Comparison of ENCODE assay signal across 1 cellular context in the genomic region with DNA sequence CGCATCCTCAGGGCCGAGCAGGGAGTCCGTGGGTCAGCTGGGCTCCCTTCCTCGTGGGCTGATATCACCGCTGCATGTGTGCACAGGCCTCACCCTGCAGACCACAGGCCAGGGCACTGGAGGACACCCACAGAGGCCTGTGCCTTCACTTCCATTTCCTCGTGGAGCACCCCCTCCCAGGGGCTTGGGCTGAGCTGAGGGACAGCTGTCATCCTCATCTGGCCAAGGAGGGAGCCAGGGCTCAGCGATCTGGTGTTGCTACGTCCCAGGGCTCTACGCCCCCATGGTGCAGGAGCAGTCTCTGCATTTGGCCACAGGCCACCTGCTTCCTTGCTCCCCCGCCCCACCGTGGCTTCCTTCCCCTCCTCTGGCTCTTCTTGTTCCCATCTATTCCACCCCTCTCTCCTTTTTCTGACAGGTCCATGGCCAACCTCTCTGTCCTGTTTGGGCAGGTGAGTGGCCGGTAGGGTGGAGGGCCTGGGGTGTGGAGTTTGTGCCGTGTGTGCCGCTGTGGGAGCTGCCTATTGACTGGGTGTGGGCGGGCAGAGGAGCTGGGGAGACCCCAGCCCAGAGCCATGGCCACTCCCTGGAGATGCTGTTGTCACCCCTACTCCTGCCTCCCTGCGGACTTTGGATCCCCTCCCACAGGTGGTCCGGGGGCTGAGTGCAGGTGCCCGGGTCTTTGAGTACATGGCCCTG.
TF ChIP-seq lines count a peak whose summit lies in the region.

No MANE protein-coding gene starts in this region.

TF ChIP-seq in K562, 482 proteins besides CTCF, POLR2A, EP300 and RAD21 (continued from another document and continues in another):
- TF ChIP-seq, protein P1, sequence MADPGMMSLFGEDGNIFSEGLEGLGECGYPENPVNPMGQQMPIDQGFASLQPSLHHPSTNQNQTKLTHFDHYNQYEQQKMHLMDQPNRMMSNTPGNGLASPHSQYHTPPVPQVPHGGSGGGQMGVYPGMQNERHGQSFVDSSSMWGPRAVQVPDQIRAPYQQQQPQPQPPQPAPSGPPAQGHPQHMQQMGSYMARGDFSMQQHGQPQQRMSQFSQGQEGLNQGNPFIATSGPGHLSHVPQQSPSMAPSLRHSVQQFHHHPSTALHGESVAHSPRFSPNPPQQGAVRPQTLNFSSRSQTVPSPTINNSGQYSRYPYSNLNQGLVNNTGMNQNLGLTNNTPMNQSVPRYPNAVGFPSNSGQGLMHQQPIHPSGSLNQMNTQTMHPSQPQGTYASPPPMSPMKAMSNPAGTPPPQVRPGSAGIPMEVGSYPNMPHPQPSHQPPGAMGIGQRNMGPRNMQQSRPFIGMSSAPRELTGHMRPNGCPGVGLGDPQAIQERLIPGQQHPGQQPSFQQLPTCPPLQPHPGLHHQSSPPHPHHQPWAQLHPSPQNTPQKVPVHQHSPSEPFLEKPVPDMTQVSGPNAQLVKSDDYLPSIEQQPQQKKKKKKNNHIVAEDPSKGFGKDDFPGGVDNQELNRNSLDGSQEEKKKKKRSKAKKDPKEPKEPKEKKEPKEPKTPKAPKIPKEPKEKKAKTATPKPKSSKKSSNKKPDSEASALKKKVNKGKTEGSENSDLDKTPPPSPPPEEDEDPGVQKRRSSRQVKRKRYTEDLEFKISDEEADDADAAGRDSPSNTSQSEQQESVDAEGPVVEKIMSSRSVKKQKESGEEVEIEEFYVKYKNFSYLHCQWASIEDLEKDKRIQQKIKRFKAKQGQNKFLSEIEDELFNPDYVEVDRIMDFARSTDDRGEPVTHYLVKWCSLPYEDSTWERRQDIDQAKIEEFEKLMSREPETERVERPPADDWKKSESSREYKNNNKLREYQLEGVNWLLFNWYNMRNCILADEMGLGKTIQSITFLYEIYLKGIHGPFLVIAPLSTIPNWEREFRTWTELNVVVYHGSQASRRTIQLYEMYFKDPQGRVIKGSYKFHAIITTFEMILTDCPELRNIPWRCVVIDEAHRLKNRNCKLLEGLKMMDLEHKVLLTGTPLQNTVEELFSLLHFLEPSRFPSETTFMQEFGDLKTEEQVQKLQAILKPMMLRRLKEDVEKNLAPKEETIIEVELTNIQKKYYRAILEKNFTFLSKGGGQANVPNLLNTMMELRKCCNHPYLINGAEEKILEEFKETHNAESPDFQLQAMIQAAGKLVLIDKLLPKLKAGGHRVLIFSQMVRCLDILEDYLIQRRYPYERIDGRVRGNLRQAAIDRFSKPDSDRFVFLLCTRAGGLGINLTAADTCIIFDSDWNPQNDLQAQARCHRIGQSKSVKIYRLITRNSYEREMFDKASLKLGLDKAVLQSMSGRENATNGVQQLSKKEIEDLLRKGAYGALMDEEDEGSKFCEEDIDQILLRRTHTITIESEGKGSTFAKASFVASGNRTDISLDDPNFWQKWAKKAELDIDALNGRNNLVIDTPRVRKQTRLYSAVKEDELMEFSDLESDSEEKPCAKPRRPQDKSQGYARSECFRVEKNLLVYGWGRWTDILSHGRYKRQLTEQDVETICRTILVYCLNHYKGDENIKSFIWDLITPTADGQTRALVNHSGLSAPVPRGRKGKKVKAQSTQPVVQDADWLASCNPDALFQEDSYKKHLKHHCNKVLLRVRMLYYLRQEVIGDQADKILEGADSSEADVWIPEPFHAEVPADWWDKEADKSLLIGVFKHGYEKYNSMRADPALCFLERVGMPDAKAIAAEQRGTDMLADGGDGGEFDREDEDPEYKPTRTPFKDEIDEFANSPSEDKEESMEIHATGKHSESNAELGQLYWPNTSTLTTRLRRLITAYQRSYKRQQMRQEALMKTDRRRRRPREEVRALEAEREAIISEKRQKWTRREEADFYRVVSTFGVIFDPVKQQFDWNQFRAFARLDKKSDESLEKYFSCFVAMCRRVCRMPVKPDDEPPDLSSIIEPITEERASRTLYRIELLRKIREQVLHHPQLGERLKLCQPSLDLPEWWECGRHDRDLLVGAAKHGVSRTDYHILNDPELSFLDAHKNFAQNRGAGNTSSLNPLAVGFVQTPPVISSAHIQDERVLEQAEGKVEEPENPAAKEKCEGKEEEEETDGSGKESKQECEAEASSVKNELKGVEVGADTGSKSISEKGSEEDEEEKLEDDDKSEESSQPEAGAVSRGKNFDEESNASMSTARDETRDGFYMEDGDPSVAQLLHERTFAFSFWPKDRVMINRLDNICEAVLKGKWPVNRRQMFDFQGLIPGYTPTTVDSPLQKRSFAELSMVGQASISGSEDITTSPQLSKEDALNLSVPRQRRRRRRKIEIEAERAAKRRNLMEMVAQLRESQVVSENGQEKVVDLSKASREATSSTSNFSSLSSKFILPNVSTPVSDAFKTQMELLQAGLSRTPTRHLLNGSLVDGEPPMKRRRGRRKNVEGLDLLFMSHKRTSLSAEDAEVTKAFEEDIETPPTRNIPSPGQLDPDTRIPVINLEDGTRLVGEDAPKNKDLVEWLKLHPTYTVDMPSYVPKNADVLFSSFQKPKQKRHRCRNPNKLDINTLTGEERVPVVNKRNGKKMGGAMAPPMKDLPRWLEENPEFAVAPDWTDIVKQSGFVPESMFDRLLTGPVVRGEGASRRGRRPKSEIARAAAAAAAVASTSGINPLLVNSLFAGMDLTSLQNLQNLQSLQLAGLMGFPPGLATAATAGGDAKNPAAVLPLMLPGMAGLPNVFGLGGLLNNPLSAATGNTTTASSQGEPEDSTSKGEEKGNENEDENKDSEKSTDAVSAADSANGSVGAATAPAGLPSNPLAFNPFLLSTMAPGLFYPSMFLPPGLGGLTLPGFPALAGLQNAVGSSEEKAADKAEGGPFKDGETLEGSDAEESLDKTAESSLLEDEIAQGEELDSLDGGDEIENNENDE (IDR thresholded peaks at IDR 0.05; ENCODE audit: low read depth, low read length) = no peak
- TF ChIP-seq RUNX1 (IDR thresholded peaks at IDR 0.05; ENCODE audit: low read depth) = 0 out of 2 replicates have a peak, but pooled peaks have one; percentile 64
- TF ChIP-seq MTA2 (IDR thresholded peaks at IDR 0.05; ENCODE audit: low read depth) = no peak
- TF ChIP-seq ZNF785 (CRISPR knock-in tag; IDR thresholded peaks at IDR 0.05) = no peak
- peak; percentile 24; the same call in 1 of the 2 replicates for TF ChIP-seq ERF (CRISPR knock-in tag; IDR thresholded peaks at IDR 0.05)
- TF ChIP-seq, protein P2, sequence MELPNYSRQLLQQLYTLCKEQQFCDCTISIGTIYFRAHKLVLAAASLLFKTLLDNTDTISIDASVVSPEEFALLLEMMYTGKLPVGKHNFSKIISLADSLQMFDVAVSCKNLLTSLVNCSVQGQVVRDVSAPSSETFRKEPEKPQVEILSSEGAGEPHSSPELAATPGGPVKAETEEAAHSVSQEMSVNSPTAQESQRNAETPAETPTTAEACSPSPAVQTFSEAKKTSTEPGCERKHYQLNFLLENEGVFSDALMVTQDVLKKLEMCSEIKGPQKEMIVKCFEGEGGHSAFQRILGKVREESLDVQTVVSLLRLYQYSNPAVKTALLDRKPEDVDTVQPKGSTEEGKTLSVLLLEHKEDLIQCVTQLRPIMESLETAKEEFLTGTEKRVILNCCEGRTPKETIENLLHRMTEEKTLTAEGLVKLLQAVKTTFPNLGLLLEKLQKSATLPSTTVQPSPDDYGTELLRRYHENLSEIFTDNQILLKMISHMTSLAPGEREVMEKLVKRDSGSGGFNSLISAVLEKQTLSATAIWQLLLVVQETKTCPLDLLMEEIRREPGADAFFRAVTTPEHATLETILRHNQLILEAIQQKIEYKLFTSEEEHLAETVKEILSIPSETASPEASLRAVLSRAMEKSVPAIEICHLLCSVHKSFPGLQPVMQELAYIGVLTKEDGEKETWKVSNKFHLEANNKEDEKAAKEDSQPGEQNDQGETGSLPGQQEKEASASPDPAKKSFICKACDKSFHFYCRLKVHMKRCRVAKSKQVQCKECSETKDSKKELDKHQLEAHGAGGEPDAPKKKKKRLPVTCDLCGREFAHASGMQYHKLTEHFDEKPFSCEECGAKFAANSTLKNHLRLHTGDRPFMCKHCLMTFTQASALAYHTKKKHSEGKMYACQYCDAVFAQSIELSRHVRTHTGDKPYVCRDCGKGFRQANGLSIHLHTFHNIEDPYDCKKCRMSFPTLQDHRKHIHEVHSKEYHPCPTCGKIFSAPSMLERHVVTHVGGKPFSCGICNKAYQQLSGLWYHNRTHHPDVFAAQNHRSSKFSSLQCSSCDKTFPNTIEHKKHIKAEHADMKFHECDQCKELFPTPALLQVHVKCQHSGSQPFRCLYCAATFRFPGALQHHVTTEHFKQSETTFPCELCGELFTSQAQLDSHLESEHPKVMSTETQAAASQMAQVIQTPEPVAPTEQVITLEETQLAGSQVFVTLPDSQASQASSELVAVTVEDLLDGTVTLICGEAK (IDR thresholded peaks at IDR 0.05) = 0 out of 2 replicates have a peak, but pooled peaks have one; percentile 21
- TF ChIP-seq, protein P2 (CRISPR knock-in tag; IDR thresholded peaks at IDR 0.05) = no peak
- TF ChIP-seq PURB (CRISPR knock-in tag; IDR thresholded peaks at IDR 0.05; ENCODE audit: low read depth) = no peak
- TF ChIP-seq, protein P3, sequence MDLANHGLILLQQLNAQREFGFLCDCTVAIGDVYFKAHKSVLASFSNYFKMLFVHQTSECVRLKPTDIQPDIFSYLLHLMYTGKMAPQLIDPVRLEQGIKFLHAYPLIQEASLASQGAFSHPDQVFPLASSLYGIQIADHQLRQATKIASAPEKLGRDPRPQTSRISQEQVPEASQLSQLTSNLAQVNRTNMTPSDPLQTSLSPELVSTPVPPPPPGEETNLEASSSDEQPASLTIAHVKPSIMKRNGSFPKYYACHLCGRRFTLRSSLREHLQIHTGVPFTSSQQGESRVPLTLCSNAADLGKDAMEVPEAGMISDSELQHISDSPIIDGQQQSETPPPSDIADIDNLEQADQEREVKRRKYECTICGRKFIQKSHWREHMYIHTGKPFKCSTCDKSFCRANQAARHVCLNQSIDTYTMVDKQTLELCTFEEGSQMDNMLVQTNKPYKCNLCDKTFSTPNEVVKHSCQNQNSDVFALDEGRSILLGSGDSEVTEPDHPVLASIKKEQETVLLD (IDR thresholded peaks at IDR 0.05) = peak; percentile 10; the same call in 1 of the 2 replicates
- TF ChIP-seq, protein P4, sequence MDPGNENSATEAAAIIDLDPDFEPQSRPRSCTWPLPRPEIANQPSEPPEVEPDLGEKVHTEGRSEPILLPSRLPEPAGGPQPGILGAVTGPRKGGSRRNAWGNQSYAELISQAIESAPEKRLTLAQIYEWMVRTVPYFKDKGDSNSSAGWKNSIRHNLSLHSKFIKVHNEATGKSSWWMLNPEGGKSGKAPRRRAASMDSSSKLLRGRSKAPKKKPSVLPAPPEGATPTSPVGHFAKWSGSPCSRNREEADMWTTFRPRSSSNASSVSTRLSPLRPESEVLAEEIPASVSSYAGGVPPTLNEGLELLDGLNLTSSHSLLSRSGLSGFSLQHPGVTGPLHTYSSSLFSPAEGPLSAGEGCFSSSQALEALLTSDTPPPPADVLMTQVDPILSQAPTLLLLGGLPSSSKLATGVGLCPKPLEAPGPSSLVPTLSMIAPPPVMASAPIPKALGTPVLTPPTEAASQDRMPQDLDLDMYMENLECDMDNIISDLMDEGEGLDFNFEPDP (CRISPR knock-in tag; IDR thresholded peaks at IDR 0.05) = peak; percentile 40; the same call in 1 of the 2 replicates
- peak; percentile 9; the same call in 1 of the 2 replicates for TF ChIP-seq SAFB (IDR thresholded peaks at IDR 0.05; ENCODE audit: borderline replicate concordance, low read depth, low read length)
- no peak for TF ChIP-seq FOXK2 (conservative IDR thresholded peaks at IDR 0.05 in 1 of 2, IDR thresholded peaks at IDR 0.05 in 1 of 2; ENCODE audit: low read depth in 2 of 2)
- TF ChIP-seq ARID1B (IDR thresholded peaks at IDR 0.05) = no peak
- no peak for TF ChIP-seq NFYB (IDR thresholded peaks at IDR 0.05; ENCODE audit: extremely low read depth, insufficient read length)
- TF ChIP-seq ZNF696 (CRISPR knock-in tag; conservative IDR thresholded peaks at IDR 0.05) = no peak
- TF ChIP-seq ETV5 (CRISPR knock-in tag; IDR thresholded peaks at IDR 0.05; ENCODE audit: low read depth) = 0 out of 2 replicates have a peak, but pooled peaks have one; percentile 59
- TF ChIP-seq, protein P5, sequence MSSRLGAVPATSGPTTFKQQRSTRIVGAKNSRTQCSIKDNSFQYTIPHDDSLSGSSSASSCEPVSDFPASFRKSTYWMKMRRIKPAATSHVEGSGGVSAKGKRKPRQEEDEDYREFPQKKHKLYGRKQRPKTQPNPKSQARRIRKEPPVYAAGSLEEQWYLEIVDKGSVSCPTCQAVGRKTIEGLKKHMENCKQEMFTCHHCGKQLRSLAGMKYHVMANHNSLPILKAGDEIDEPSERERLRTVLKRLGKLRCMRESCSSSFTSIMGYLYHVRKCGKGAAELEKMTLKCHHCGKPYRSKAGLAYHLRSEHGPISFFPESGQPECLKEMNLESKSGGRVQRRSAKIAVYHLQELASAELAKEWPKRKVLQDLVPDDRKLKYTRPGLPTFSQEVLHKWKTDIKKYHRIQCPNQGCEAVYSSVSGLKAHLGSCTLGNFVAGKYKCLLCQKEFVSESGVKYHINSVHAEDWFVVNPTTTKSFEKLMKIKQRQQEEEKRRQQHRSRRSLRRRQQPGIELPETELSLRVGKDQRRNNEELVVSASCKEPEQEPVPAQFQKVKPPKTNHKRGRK (tag; IDR thresholded peaks at IDR 0.05) = no peak
- TF ChIP-seq, protein P6, sequence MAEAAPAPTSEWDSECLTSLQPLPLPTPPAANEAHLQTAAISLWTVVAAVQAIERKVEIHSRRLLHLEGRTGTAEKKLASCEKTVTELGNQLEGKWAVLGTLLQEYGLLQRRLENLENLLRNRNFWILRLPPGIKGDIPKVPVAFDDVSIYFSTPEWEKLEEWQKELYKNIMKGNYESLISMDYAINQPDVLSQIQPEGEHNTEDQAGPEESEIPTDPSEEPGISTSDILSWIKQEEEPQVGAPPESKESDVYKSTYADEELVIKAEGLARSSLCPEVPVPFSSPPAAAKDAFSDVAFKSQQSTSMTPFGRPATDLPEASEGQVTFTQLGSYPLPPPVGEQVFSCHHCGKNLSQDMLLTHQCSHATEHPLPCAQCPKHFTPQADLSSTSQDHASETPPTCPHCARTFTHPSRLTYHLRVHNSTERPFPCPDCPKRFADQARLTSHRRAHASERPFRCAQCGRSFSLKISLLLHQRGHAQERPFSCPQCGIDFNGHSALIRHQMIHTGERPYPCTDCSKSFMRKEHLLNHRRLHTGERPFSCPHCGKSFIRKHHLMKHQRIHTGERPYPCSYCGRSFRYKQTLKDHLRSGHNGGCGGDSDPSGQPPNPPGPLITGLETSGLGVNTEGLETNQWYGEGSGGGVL (CRISPR knock-in tag; IDR thresholded peaks at IDR 0.05) = no peak
- no peak for TF ChIP-seq ZNF584 (CRISPR knock-in tag; IDR thresholded peaks at IDR 0.05; ENCODE audit: low read depth)
